In the genomic region with DNA sequence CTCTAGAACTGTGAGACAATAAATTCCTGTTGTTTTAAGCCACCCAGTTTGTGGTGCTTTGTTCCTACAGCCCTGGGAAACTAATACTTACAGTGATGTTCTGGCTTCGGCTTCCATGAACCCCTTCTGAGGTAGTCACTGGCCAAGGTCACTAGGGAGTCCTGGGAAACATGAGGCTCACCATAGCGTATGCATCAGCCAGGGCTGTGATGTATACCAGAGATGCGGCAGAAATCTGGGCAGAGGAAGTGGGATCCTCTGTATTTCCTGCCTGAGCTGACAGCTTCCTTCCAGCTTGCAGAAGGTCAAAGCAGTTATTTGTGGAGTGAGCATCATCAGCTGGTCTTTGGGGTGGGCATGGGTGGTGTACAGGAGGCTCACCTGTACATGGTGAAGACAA, we compare ENCODE assay signal across 1 cellular context.
TF ChIP-seq lines count a peak whose summit lies in the region.

No MANE protein-coding gene starts in this region.

TF ChIP-seq in GM23338, 12 proteins besides CTCF, POLR2A, EP300 and RAD21 (continued from another document):
- TF ChIP-seq ZNF462 (CRISPR knock-in tag; IDR thresholded peaks at IDR 0.05) (no peak), ZNF114 (CRISPR knock-in tag; IDR thresholded peaks at IDR 0.05) (no peak), EZH2phosphoT487 (IDR thresholded peaks at IDR 0.05; ENCODE audit: unreplicated experiment) (no peak), JUNB (IDR thresholded peaks at IDR 0.05; ENCODE audit: unreplicated experiment) (no peak)
- TF ChIP-seq, protein P1, sequence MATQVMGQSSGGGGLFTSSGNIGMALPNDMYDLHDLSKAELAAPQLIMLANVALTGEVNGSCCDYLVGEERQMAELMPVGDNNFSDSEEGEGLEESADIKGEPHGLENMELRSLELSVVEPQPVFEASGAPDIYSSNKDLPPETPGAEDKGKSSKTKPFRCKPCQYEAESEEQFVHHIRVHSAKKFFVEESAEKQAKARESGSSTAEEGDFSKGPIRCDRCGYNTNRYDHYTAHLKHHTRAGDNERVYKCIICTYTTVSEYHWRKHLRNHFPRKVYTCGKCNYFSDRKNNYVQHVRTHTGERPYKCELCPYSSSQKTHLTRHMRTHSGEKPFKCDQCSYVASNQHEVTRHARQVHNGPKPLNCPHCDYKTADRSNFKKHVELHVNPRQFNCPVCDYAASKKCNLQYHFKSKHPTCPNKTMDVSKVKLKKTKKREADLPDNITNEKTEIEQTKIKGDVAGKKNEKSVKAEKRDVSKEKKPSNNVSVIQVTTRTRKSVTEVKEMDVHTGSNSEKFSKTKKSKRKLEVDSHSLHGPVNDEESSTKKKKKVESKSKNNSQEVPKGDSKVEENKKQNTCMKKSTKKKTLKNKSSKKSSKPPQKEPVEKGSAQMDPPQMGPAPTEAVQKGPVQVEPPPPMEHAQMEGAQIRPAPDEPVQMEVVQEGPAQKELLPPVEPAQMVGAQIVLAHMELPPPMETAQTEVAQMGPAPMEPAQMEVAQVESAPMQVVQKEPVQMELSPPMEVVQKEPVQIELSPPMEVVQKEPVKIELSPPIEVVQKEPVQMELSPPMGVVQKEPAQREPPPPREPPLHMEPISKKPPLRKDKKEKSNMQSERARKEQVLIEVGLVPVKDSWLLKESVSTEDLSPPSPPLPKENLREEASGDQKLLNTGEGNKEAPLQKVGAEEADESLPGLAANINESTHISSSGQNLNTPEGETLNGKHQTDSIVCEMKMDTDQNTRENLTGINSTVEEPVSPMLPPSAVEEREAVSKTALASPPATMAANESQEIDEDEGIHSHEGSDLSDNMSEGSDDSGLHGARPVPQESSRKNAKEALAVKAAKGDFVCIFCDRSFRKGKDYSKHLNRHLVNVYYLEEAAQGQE (IDR thresholded peaks at IDR 0.05; ENCODE audit: unreplicated experiment) = no peak
TF ChIP-seq in GM23338: peak in this region for 0.
